In genomic region chr3:154548341-154548740, GRCh38 we compare ENCODE assay signal across 18 cellular contexts.
DNase-seq lines count a peak whose midpoint lies in the region; ATAC-seq and TF ChIP-seq lines count a peak whose summit lies in the region.
"Had no signal": no experiment of that assay in that cellular context is flagged by ENCODE, and none has a peak within 500 bp of the region (broad histone marks: within the 10 kb centered on the region; RNA-seq: fewer than 3 reads in every experiment).

No MANE protein-coding gene starts in this region.

- no peaks in the 10 kb centered on the region for H3K9me3 ChIP-seq in Loucy (ENCODE audit: insufficient read depth, low read depth, low read length)
- H3K9me3 ChIP-seq: SK-N-SH had no signal

- H3F3A ChIP-seq in Loucy (ENCODE audit: low read depth), result no peaks in the 10 kb centered on the region

- TF ChIP-seq CTCF in Loucy (conservative IDR thresholded peaks at IDR 0.05; ENCODE audit: low read length), result no peak

- no peak overlapping the region for H3K4me2 ChIP-seq in Loucy (ENCODE audit: low read depth, low read length, poor library complexity, severe bottlenecking)
- H3K4me2 ChIP-seq: GM23338, SK-N-SH had no signal

- H3K4me3 ChIP-seq in Loucy (ENCODE audit: low read length, poor library complexity, severe bottlenecking), result no peak overlapping the region
- H3K4me3 ChIP-seq: GM23338 had no signal

- no peaks in the 10 kb centered on the region for H4K20me1 ChIP-seq in Loucy (ENCODE audit: insufficient read depth, low read length, poor library complexity, severe bottlenecking)

- H2AFZ ChIP-seq in Loucy (ENCODE audit: low read length), result 0 out of 2 replicates have a peak overlapping the region, but pooled peaks have one; percentile 7
- H2AFZ ChIP-seq: GM23338 had no signal

- no peaks in the 10 kb centered on the region for H3K27me3 ChIP-seq in Loucy (ENCODE audit: insufficient read depth, low read length, poor library complexity, severe bottlenecking)

- H3K9ac ChIP-seq in Loucy (ENCODE audit: low read depth, low read length, poor library complexity, severe bottlenecking), result no peak overlapping the region
- H3K9ac ChIP-seq: SK-N-SH had no signal

- no peaks in the 10 kb centered on the region for H3K79me2 ChIP-seq in Loucy (ENCODE audit: insufficient read depth, low read length)

- no peaks in the 10 kb centered on the region for H3K36me3 ChIP-seq in Loucy (ENCODE audit: insufficient read depth, low read length)

- DNase-seq in putamen (ENCODE audit: low spot score) (peak; percentile 28), H4 (ENCODE audit: low spot score) (no peak), NCI-H2081 (lab: John Stamatoyannopoulos, UW) (no peak)
- no peak for DNase-seq in stimulated activated CD4-positive, alpha-beta T cell treated with anti-CD3 and anti-CD28 coated beads, Interleukin-12 subunit alpha, Interleukin-12 subunit beta, amount 100 ng/mL, for 4 hours
- DNase-seq: DMS79; HCEC 1CT; KG1; NCI-H1105 treated with DMSO at 0.1 percent for 48 hours; NCI-H1694; NCI-H446 treated with DMSO at 0.1 percent for 48 hours; NK-92 treated with Interleukin-12 subunit alpha and Interleukin-12 subunit beta, amount 100 ng/mL, for 24 hours; SIG-M5; SK-N-SH had no signal

- no peaks in the 10 kb centered on the region for H3K4me1 ChIP-seq in Loucy (ENCODE audit: insufficient read depth, low read length, poor library complexity, severe bottlenecking)

- no peaks in the 10 kb centered on the region for H3K9me2 ChIP-seq in Loucy (replicated peaks; ENCODE audit: low read depth, low read length)
- H3K9me2 ChIP-seq: SK-N-SH had no signal

- ATAC-seq in GM18519 (IDR thresholded peaks at IDR 0.05; ENCODE audit: low FRiP score, unreplicated experiment), result peak; percentile 55
- ATAC-seq in HG02852 (IDR thresholded peaks at IDR 0.05; ENCODE audit: unreplicated experiment), result peak; percentile 58
- ATAC-seq: GM23338, Panc1 had no signal
